In the genomic region with DNA sequence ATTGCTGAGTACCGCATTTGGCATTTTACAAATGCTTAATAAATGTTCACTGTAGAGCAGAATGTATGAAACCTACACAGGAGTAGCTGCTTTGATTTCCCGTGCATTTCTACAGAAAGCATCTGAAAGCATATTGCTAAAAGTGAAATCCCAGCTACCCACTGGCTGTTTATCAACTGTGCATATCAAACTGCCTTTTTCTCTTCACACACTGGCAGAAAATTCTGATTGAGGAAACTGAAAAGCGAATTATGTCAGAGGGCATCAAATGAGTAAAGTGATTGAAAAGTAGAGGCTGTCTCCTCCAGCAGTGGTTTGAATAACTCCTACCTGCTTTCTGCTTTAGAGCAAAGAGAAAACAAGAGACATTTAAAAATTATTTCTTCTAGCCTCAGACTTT, we compare ENCODE assay signal across 20 cellular contexts. TPM values are rescaled to one million over a fixed set of nuclear protein-coding genes. Genes with fewer than 3 reads are reported as not detected.
DNase-seq lines count a peak whose midpoint lies in the region; ATAC-seq and TF ChIP-seq lines count a peak whose summit lies in the region.
"Had no signal": no experiment of that assay in that cellular context is flagged by ENCODE, and none has a peak within 500 bp of the region (broad histone marks: within the 10 kb centered on the region; RNA-seq: fewer than 3 reads in every experiment).

No MANE protein-coding gene starts in this region.

- WGBS in transverse colon (ENCODE audit: low coverage in 1 of 2), 2 donors, result 70 to 85% methylated on average over 2 to 3 of the region's 3 CpGs

- peak; percentile 22 to 31 for DNase-seq in activated T-cell treated with anti-CD3 and anti-CD28 coated beads, Interleukin-2, amount 50 U/mL, for 72 hours
- no peak for DNase-seq in activated T-cell treated with anti-CD3 and anti-CD28 coated beads for 4 hours
- DNase-seq in GM10266 (ENCODE audit: extremely low spot score), result peak; percentile 16
- peak; percentile 60 for DNase-seq in T-helper 2 cell treated with Interferon-gamma antibody and Interleukin-4, amounts not matched to agents 5 μg/mL and 100 μg/mL, for 36 hours (ENCODE audit: low spot score)
- DNase-seq in stimulated activated effector memory CD8-positive, alpha-beta T cell treated with anti-CD3 and anti-CD28 coated beads, Interleukin-12 subunit alpha, Interleukin-12 subunit beta, amount 100 ng/mL, for 72 hours (ENCODE audit: low spot score in 2 of 2), result no peak
- DNase-seq in NCI-H1694 treated with DMSO at 0.1 percent for 48 hours (lab: John Stamatoyannopoulos, UW), result no peak
- DNase-seq in transverse colon, result no peak
- DNase-seq: DMS79; H7; HFFc6; KG1; NCI-H1105 treated with DMSO at 0.1 percent for 48 hours; NCI-H187; NCI-H2107; NCI-H510A; NCI-H748 treated with DMSO at 0.1 percent for 48 hours; NK-92 treated with Interleukin-12 subunit alpha and Interleukin-12 subunit beta, amount 100 ng/mL, for 24 hours; Peyer's patch had no signal

- no peaks in the 10 kb centered on the region for H3K27me3 Mint-ChIP-seq in activated T-cell treated with anti-CD3 and anti-CD28 coated beads, Interleukin-2, amount 50 U/mL, for 72 hours (ENCODE audit: low read depth)
- H3K27me3 Mint-ChIP-seq in T-helper 2 cell treated with Interferon-gamma antibody and Interleukin-4, amounts not matched to agents 5 μg/mL and 100 μg/mL, for 36 hours (ENCODE audit: low read depth), result no peaks in the 10 kb centered on the region

- TF ChIP-seq POLR2A in transverse colon (IDR thresholded peaks at IDR 0.05), result no peak

- H3K9me3 ChIP-seq in transverse colon, result no peaks in the 10 kb centered on the region
- H3K9me3 ChIP-seq: Peyer's patch had no signal

- TF ChIP-seq EP300 in transverse colon (IDR thresholded peaks at IDR 0.05; ENCODE audit: low read depth), result no peak

- intact Hi-C loops in transverse colon (cut with DNase I; ENCODE audit: low total_unique reads), result no loop called here

- ATAC-seq in activated T-cell treated with anti-CD3 and anti-CD28 coated beads, Interleukin-2, amount 50 U/mL, for 72 hours (replicated peaks in 1 of 2), result peak; percentile 82 to 83
- peak; percentile 86 for ATAC-seq in stimulated activated effector memory CD8-positive, alpha-beta T cell treated with anti-CD3 and anti-CD28 coated beads, Interleukin-12 subunit alpha, Interleukin-12 subunit beta, amount 100 ng/mL, for 72 hours

- H3K4me3 Mint-ChIP-seq in activated T-cell treated with anti-CD3 and anti-CD28 coated beads, Interleukin-2, amount 50 U/mL, for 72 hours, result peak overlapping the region; percentile 70 to 79
- no peak overlapping the region for H3K4me3 Mint-ChIP-seq in T-helper 2 cell treated with Interferon-gamma antibody and Interleukin-4, amounts not matched to agents 5 μg/mL and 100 μg/mL, for 36 hours
- no peak overlapping the region for H3K4me3 Mint-ChIP-seq in stimulated activated effector memory CD8-positive, alpha-beta T cell treated with anti-CD3 and anti-CD28 coated beads, Interleukin-12 subunit alpha, Interleukin-12 subunit beta, amount 100 ng/mL, for 72 hours
- H3K4me3 Mint-ChIP-seq: HFFc6 had no signal

- no peaks in the 10 kb centered on the region for H3K27me3 ChIP-seq in transverse colon
- H3K27me3 ChIP-seq: BLaER1 treated with 17β-estradiol and CSF1 and Interleukin-3, amounts not matched to agents 10 nM and 100 nM; Peyer's patch had no signal

- H3K27ac Mint-ChIP-seq in activated T-cell treated with anti-CD3 and anti-CD28 coated beads, Interleukin-2, amount 50 U/mL, for 72 hours, result peak overlapping the region; percentile 56
- H3K27ac Mint-ChIP-seq in T-helper 2 cell treated with Interferon-gamma antibody and Interleukin-4, amounts not matched to agents 5 μg/mL and 100 μg/mL, for 36 hours, result no peak overlapping the region
- H3K27ac Mint-ChIP-seq in stimulated activated effector memory CD8-positive, alpha-beta T cell treated with anti-CD3 and anti-CD28 coated beads, Interleukin-12 subunit alpha, Interleukin-12 subunit beta, amount 100 ng/mL, for 72 hours, result no peak overlapping the region
- H3K27ac Mint-ChIP-seq: HFFc6 had no signal

- peaks cover 1 to 2% of the 10 kb centered on the region in 2 donors for H3K9me3 Mint-ChIP-seq in activated T-cell treated with anti-CD3 and anti-CD28 coated beads, Interleukin-2, amount 50 U/mL, for 72 hours
- H3K9me3 Mint-ChIP-seq in T-helper 2 cell treated with Interferon-gamma antibody and Interleukin-4, amounts not matched to agents 5 μg/mL and 100 μg/mL, for 36 hours, result no peaks in the 10 kb centered on the region
- no peaks in the 10 kb centered on the region for H3K9me3 Mint-ChIP-seq in stimulated activated effector memory CD8-positive, alpha-beta T cell treated with anti-CD3 and anti-CD28 coated beads, Interleukin-12 subunit alpha, Interleukin-12 subunit beta, amount 100 ng/mL, for 72 hours
- H3K9me3 Mint-ChIP-seq: HFFc6 had no signal

- H3K27ac ChIP-seq in transverse colon, result no peak overlapping the region
- H3K27ac ChIP-seq: BLaER1 treated with 17β-estradiol and CSF1 and Interleukin-3, amounts not matched to agents 10 nM and 100 nM; Peyer's patch had no signal

- H3K4me1 ChIP-seq in transverse colon, result no peaks in the 10 kb centered on the region
- H3K4me1 ChIP-seq: Peyer's patch had no signal

- in situ Hi-C loops in transverse colon (cut with MboI; ENCODE audit: low pct_ligation_motif_present in 1 of 4, low pct_unique_long_range_greater_than_20kb in 1 of 4, low sequenced_read_pairs in 3 of 4), result no loop called here

- TF ChIP-seq CTCF in GM10266 (IDR thresholded peaks at IDR 0.05; ENCODE audit: control insufficient read depth, insufficient read depth, low read depth, missing control alignments) (no peak), transverse colon (IDR thresholded peaks at IDR 0.05) (no peak)

- peaks cover 78% of the 10 kb centered on the region for H3K4me1 Mint-ChIP-seq in activated T-cell treated with anti-CD3 and anti-CD28 coated beads, Interleukin-2, amount 50 U/mL, for 72 hours (ENCODE audit: low read depth)
- peaks cover 46% of the 10 kb centered on the region for H3K4me1 Mint-ChIP-seq in T-helper 2 cell treated with Interferon-gamma antibody and Interleukin-4, amounts not matched to agents 5 μg/mL and 100 μg/mL, for 36 hours (ENCODE audit: low read depth)
- peaks cover 58% of the 10 kb centered on the region for H3K4me1 Mint-ChIP-seq in stimulated activated effector memory CD8-positive, alpha-beta T cell treated with anti-CD3 and anti-CD28 coated beads, Interleukin-12 subunit alpha, Interleukin-12 subunit beta, amount 100 ng/mL, for 72 hours

- H3K4me3 ChIP-seq in transverse colon, result no peak overlapping the region
- H3K4me3 ChIP-seq: BLaER1 treated with 17β-estradiol and CSF1 and Interleukin-3, amounts not matched to agents 10 nM and 100 nM; Peyer's patch had no signal

- peaks cover 7 to 28% of the 10 kb centered on the region in 2 donors for H3K36me3 Mint-ChIP-seq in activated T-cell treated with anti-CD3 and anti-CD28 coated beads, Interleukin-2, amount 50 U/mL, for 72 hours (ENCODE audit: insufficient read depth in 2 of 2)
- H3K36me3 Mint-ChIP-seq in T-helper 2 cell treated with Interferon-gamma antibody and Interleukin-4, amounts not matched to agents 5 μg/mL and 100 μg/mL, for 36 hours (ENCODE audit: low read depth), result peaks cover 33% of the 10 kb centered on the region
- H3K36me3 Mint-ChIP-seq in stimulated activated effector memory CD8-positive, alpha-beta T cell treated with anti-CD3 and anti-CD28 coated beads, Interleukin-12 subunit alpha, Interleukin-12 subunit beta, amount 100 ng/mL, for 72 hours, result peaks cover 34% of the 10 kb centered on the region

- no peaks in the 10 kb centered on the region for H3K36me3 ChIP-seq in transverse colon
- H3K36me3 ChIP-seq: Peyer's patch had no signal

RNA-seq across cellular contexts. Expression of gene STX11, which starts 28.0 kb away (rescaled TPM):
- 10 to 100 TPM; 34.0 to 36.0 TPM for total RNA-seq in activated T-cell treated with anti-CD3 and anti-CD28 coated beads, Interleukin-2, amount 50 U/mL, for 72 hours
- total RNA-seq in transverse colon, result 1 to 10 TPM in 3 of 4 donors, not detected in 1; 1.8 to 3.0 (median 2.3) TPM
- total RNA-seq: H7, HT-29 had no signal

Comparison
In these comparisons a context has a peak if more than half of its experiments do, and no peak if none do; other contexts are left out.
1. DNase-seq: peak in activated T-cell treated with anti-CD3 and anti-CD28 coated beads, Interleukin-2, amount 50 U/mL, for 72 hours (2 of 2), GM10266 (single experiment) and T-helper 2 cell treated with Interferon-gamma antibody and Interleukin-4, amounts not matched to agents 5 μg/mL and 100 μg/mL, for 36 hours (single experiment); none in activated T-cell treated with anti-CD3 and anti-CD28 coated beads for 4 hours (single experiment), stimulated activated effector memory CD8-positive, alpha-beta T cell treated with anti-CD3 and anti-CD28 coated beads, Interleukin-12 subunit alpha, Interleukin-12 subunit beta, amount 100 ng/mL, for 72 hours (0 of 2), NCI-H1694 treated with DMSO at 0.1 percent for 48 hours (single experiment) and transverse colon (single experiment).
2. H3K4me3 Mint-ChIP-seq: peak in activated T-cell treated with anti-CD3 and anti-CD28 coated beads, Interleukin-2, amount 50 U/mL, for 72 hours (2 of 2); none in T-helper 2 cell treated with Interferon-gamma antibody and Interleukin-4, amounts not matched to agents 5 μg/mL and 100 μg/mL, for 36 hours (single experiment) and stimulated activated effector memory CD8-positive, alpha-beta T cell treated with anti-CD3 and anti-CD28 coated beads, Interleukin-12 subunit alpha, Interleukin-12 subunit beta, amount 100 ng/mL, for 72 hours (single experiment).
3. RNA of gene STX11, which starts 28.0 kb away (total RNA-seq): 34.0 to 36.0 TPM in activated T-cell treated with anti-CD3 and anti-CD28 coated beads, Interleukin-2, amount 50 U/mL, for 72 hours; 1.8 to 3.0 TPM in transverse colon; every median in the first group is over 4 times any median in the second.